23 cellular contexts compared by ENCODE assay signal in genomic region chr6:147126618-147127022, GRCh38.
A peak's percentile ranks its signal among the peaks of the same experiment; 100 is the strongest.
DNase-seq lines count a peak whose midpoint lies in the region; ATAC-seq and TF ChIP-seq lines count a peak whose summit lies in the region.
"Had no signal": no experiment of that assay in that cellular context is flagged by ENCODE, and none has a peak within 500 bp of the region (broad histone marks: within the 10 kb centered on the region; RNA-seq: fewer than 3 reads in every experiment).

No MANE protein-coding gene starts in this region.

- H2AK5ac ChIP-seq in mesenchymal stem cell (ENCODE audit: low read length, severe bottlenecking), result no peak overlapping the region

- H3K79me2 ChIP-seq in smooth muscle cell (ENCODE audit: low read depth), result no peaks in the 10 kb centered on the region

- H3K4me2 ChIP-seq in mesenchymal stem cell (ENCODE audit: low read length, poor library complexity, severe bottlenecking), result no peak overlapping the region
- peak overlapping the region; percentile 54 for H3K4me2 ChIP-seq in smooth muscle cell

- H3K79me1 ChIP-seq in mesenchymal stem cell (replicated peaks; ENCODE audit: low read length, poor library complexity, severe bottlenecking), result no peaks in the 10 kb centered on the region

- H3K27me3 Mint-ChIP-seq in activated T-cell treated with anti-CD3 and anti-CD28 coated beads, Interleukin-2, amount 50 U/mL, for 24 hours, result no peaks in the 10 kb centered on the region

- no peaks in the 10 kb centered on the region for H3K36me3 Mint-ChIP-seq in activated T-cell treated with anti-CD3 and anti-CD28 coated beads, Interleukin-2, amount 50 U/mL, for 24 hours (ENCODE audit: low read depth)
- H3K36me3 Mint-ChIP-seq: activated naive CD4-positive, alpha-beta T cell treated with anti-CD3 and anti-CD28 coated beads, Interleukin-2, amount 10 ng/mL, durations not matched to agents 7 days and 5 days; CD8-positive, alpha-beta memory T cell; naive thymus-derived CD4-positive, alpha-beta T cell had no signal

- H3K4me1 ChIP-seq in mesenchymal stem cell (ENCODE audit: control insufficient read depth, insufficient read depth, low read depth, low read length) (no peaks in the 10 kb centered on the region), smooth muscle cell (ENCODE audit: low read depth) (peaks cover under 1% of the 10 kb centered on the region)
- H3K4me1 ChIP-seq: prostate gland had no signal

- no peak overlapping the region for H2BK120ac ChIP-seq in mesenchymal stem cell (ENCODE audit: low read depth, low read length)

- 80% methylated on average over 4 of the region's 6 CpGs for WGBS in mesenchymal stem cell
- 58% methylated on average over 6 of the region's 6 CpGs for WGBS in smooth muscle cell (ENCODE audit: low lambda C conversion rate)

- H3K4me3 ChIP-seq in mesenchymal stem cell (ENCODE audit: insufficient read depth in 1 of 2, low read depth in 1 of 2, low read length in 2 of 2) (no peak overlapping the region), smooth muscle cell (no peak overlapping the region)
- H3K4me3 ChIP-seq: prostate gland had no signal

- H3K9me3 ChIP-seq in mesenchymal stem cell (ENCODE audit: control insufficient read depth, low read length) (no peaks in the 10 kb centered on the region), smooth muscle cell (replicated peaks; ENCODE audit: low read depth) (no peaks in the 10 kb centered on the region)
- H3K9me3 ChIP-seq: prostate gland had no signal

- H3K4ac ChIP-seq in mesenchymal stem cell (ENCODE audit: low read depth in 1 of 2, low read length in 2 of 2), result no peak overlapping the region

- H2BK12ac ChIP-seq in mesenchymal stem cell (ENCODE audit: low read length in 2 of 2), result no peak overlapping the region

- H3F3A ChIP-seq in smooth muscle cell (ENCODE audit: low read depth), result no peaks in the 10 kb centered on the region

- no peak overlapping the region for H2BK5ac ChIP-seq in mesenchymal stem cell (ENCODE audit: low read depth, low read length, poor library complexity, severe bottlenecking)

- H3K18ac ChIP-seq in mesenchymal stem cell (ENCODE audit: low read depth in 1 of 2, low read length in 2 of 2), result peak overlapping the region in 1 of 2 experiments; percentile 33

- H3K27me3 ChIP-seq in mesenchymal stem cell (ENCODE audit: control insufficient read depth in 1 of 2, insufficient read depth in 1 of 2, low read length in 2 of 2) (no peaks in the 10 kb centered on the region), smooth muscle cell (ENCODE audit: low read depth) (no peaks in the 10 kb centered on the region)

- peaks cover 2% of the 10 kb centered on the region for H3K4me1 Mint-ChIP-seq in activated T-cell treated with anti-CD3 and anti-CD28 coated beads, Interleukin-2, amount 50 U/mL, for 24 hours (ENCODE audit: low read depth)
- H3K4me1 Mint-ChIP-seq: activated naive CD4-positive, alpha-beta T cell treated with anti-CD3 and anti-CD28 coated beads, Interleukin-2, amount 10 ng/mL, durations not matched to agents 7 days and 5 days had no signal

- H3K9me3 Mint-ChIP-seq in activated T-cell treated with anti-CD3 and anti-CD28 coated beads, Interleukin-2, amount 50 U/mL, for 24 hours, result no peaks in the 10 kb centered on the region
- H3K9me3 Mint-ChIP-seq: activated CD8-positive, alpha-beta T cell treated with anti-CD3 and anti-CD28 coated beads for 36 hours; activated naive CD4-positive, alpha-beta T cell treated with anti-CD3 and anti-CD28 coated beads, Interleukin-2, amount 10 ng/mL, durations not matched to agents 7 days and 5 days; CD8-positive, alpha-beta memory T cell; naive thymus-derived CD4-positive, alpha-beta T cell had no signal

- H2BK15ac ChIP-seq in mesenchymal stem cell (ENCODE audit: low read depth, poor library complexity, severe bottlenecking), result no peak overlapping the region

- no peak for TF ChIP-seq CTCF in smooth muscle cell (IDR thresholded peaks at IDR 0.05; ENCODE audit: borderline replicate concordance, insufficient read depth, poor library complexity, severe bottlenecking)

- ATAC-seq in HG03457 (IDR thresholded peaks at IDR 0.05; ENCODE audit: unreplicated experiment) (no peak), GM21529 (IDR thresholded peaks at IDR 0.05; ENCODE audit: unreplicated experiment) (no peak)
- ATAC-seq: activated CD8-positive, alpha-beta T cell treated with anti-CD3 and anti-CD28 coated beads for 36 hours; naive thymus-derived CD4-positive, alpha-beta T cell had no signal

- no peak overlapping the region for H3K4me3 Mint-ChIP-seq in activated T-cell treated with anti-CD3 and anti-CD28 coated beads, Interleukin-2, amount 50 U/mL, for 24 hours
- H3K4me3 Mint-ChIP-seq: activated CD8-positive, alpha-beta T cell treated with anti-CD3 and anti-CD28 coated beads for 36 hours; activated naive CD4-positive, alpha-beta T cell treated with anti-CD3 and anti-CD28 coated beads, Interleukin-2, amount 10 ng/mL, durations not matched to agents 7 days and 5 days; CD8-positive, alpha-beta memory T cell; naive thymus-derived CD4-positive, alpha-beta T cell had no signal

- no peak overlapping the region for H3K14ac ChIP-seq in mesenchymal stem cell (ENCODE audit: low read length in 2 of 2)

- no peak overlapping the region for H4K8ac ChIP-seq in mesenchymal stem cell (ENCODE audit: low read length)

- no peak overlapping the region for H2AFZ ChIP-seq in mesenchymal stem cell (ENCODE audit: low read depth, low read length)
- H2AFZ ChIP-seq in smooth muscle cell (ENCODE audit: low read depth), result peak overlapping the region; percentile 74

- no peaks in the 10 kb centered on the region for H4K20me1 ChIP-seq in smooth muscle cell (ENCODE audit: low read depth)

- H3K9ac ChIP-seq in mesenchymal stem cell (ENCODE audit: low read length) (no peak overlapping the region), smooth muscle cell (ENCODE audit: low read depth) (no peak overlapping the region)

- H4K91ac ChIP-seq in mesenchymal stem cell (ENCODE audit: low read length), result no peak overlapping the region

- H3K27ac Mint-ChIP-seq in activated T-cell treated with anti-CD3 and anti-CD28 coated beads, Interleukin-2, amount 50 U/mL, for 24 hours, result no peak overlapping the region
- H3K27ac Mint-ChIP-seq: activated CD8-positive, alpha-beta T cell treated with anti-CD3 and anti-CD28 coated beads for 36 hours; activated naive CD4-positive, alpha-beta T cell treated with anti-CD3 and anti-CD28 coated beads, Interleukin-2, amount 10 ng/mL, durations not matched to agents 7 days and 5 days; CD8-positive, alpha-beta memory T cell; naive thymus-derived CD4-positive, alpha-beta T cell had no signal

- H3K27ac ChIP-seq in mesenchymal stem cell (ENCODE audit: low read length, poor library complexity, severe bottlenecking) (no peak overlapping the region), smooth muscle cell (ENCODE audit: low read depth) (no peak overlapping the region)
- H3K27ac ChIP-seq: prostate gland had no signal

- H3K23ac ChIP-seq in mesenchymal stem cell (ENCODE audit: low read length in 2 of 2), result no peak overlapping the region

- DNase-seq in OCI-M1 (lab: John Stamatoyannopoulos, UW), result peak; percentile 84
- DNase-seq in epidermal melanocyte (ENCODE audit: insufficient read length, low spot score), result peak; percentile 62
- peak; percentile 22 for DNase-seq in mesenchymal stem cell
- DNase-seq in smooth muscle cell (lab: John Stamatoyannopoulos, UW; ENCODE audit: unreplicated experiment), result no peak
- no peak for DNase-seq in activated T-cell treated with anti-CD3 and anti-CD28 coated beads, Interleukin-2, amount 50 U/mL, for 24 hours
- DNase-seq: activated CD4-positive, CD25-positive, alpha-beta regulatory T cell; activated CD8-positive, alpha-beta T cell treated with anti-CD3 and anti-CD28 coated beads for 36 hours; activated naive CD4-positive, alpha-beta T cell treated with anti-CD3 and anti-CD28 coated beads, Interleukin-2, amount 10 ng/mL, durations not matched to agents 7 days and 5 days; activated T-cell treated with anti-CD3 and anti-CD28 coated beads, Interleukin-2, amount 50 U/mL, for 48 hours; anterior cingulate cortex; CD8-positive, alpha-beta memory T cell; effector CD8-positive, alpha-beta T cell; islet precursor cell; Kasumi-1; mammary epithelial cell; naive thymus-derived CD4-positive, alpha-beta T cell; NCI-H1417; NCI-H526; stimulated activated CD4-positive, alpha-beta T cell treated with anti-CD3 and anti-CD28 coated beads, Interleukin-12 subunit alpha, Interleukin-12 subunit beta, amount 100 ng/mL, for 4 hours; substantia nigra had no signal

- no peaks in the 10 kb centered on the region for H3K36me3 ChIP-seq in mesenchymal stem cell (ENCODE audit: control insufficient read depth in 1 of 2, insufficient read depth in 2 of 2, low read depth in 1 of 2, low read length in 2 of 2)
- no peaks in the 10 kb centered on the region for H3K36me3 ChIP-seq in smooth muscle cell (ENCODE audit: low read depth)
- H3K36me3 ChIP-seq: prostate gland had no signal

Comparison
In these comparisons a context has a peak if more than half of its experiments do, and no peak if none do; other contexts are left out.
1. DNase-seq: peak in OCI-M1 (single experiment), epidermal melanocyte (single experiment) and mesenchymal stem cell (single experiment); none in smooth muscle cell (single experiment) and activated T-cell treated with anti-CD3 and anti-CD28 coated beads, Interleukin-2, amount 50 U/mL, for 24 hours (single experiment).